In the genomic region with DNA sequence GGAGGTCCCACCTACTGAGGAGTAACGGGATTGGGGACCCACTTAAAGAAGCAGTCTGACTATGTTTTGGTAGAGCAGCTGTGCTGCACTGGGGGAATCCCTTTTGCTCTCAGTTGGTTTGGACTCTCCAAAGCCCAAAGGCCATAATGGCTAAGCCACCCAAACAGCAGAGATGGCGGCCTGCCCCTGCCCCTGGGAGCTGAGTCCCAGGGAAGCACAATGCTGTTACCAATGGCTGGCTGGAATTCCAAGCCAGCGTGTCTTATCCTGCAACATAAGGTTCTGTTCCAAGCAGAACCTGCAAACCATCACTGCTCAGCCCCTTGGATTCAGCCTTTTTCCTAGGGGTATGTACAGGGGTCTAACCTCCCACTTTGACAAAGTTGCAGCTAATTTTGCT, we compare ENCODE assay signal across 9 cellular contexts. TPM values are rescaled to one million over a fixed set of nuclear protein-coding genes. Genes with fewer than 3 reads are reported as not detected.
"Had no signal": no experiment of that assay in that cellular context is flagged by ENCODE, and none has a peak within 500 bp of the region (broad histone marks: within the 10 kb centered on the region; RNA-seq: fewer than 3 reads in every experiment).

No MANE protein-coding gene starts in this region.

- H3K27me3 Mint-ChIP-seq: IgD-negative memory B cell had no signal

- ATAC-seq: GM23338 had no signal

- H3K27ac Mint-ChIP-seq: GM23338, IgD-negative memory B cell had no signal

- H3K4me3 Mint-ChIP-seq: GM23338, H9, IgD-negative memory B cell had no signal

- H3K4me3 ChIP-seq: GM23338 had no signal

- H3K36me3 Mint-ChIP-seq: IgD-negative memory B cell had no signal

- H3K4me2 ChIP-seq: GM23338 had no signal

- H3K27ac ChIP-seq: HL-60 had no signal

- DNase-seq: H9, HCEC 1CT, KBM-7 had no signal

- H3K4me1 Mint-ChIP-seq: GM23338, H9, IgD-negative memory B cell had no signal

- H2AFZ ChIP-seq: GM23338 had no signal

RNA-seq across cellular contexts. Expression of a gene that starts 53.7 kb away (rescaled TPM):
- total RNA-seq: GM23338, H1, H9, HepG2, HT1080 had no signal
